ENCODE assay signal across 8 cellular contexts in genomic region chr2:235595420-235596010, GRCh38.
A peak's percentile ranks its signal among the peaks of the same experiment; 100 is the strongest.
DNase-seq lines count a peak whose midpoint lies in the region; ATAC-seq, FAIRE-seq and TF ChIP-seq lines count a peak whose summit lies in the region.

No MANE protein-coding gene starts in this region.

- peaks cover 2% of the 10 kb centered on the region for H3K27me3 Mint-ChIP-seq in astrocyte (ENCODE audit: low read depth, unreplicated experiment)

- H3K4me1 ChIP-seq in OCI-LY7 (ENCODE audit: insufficient read depth, low read length, poor library complexity, severe bottlenecking): no peaks in the 10 kb centered on the region
- no peaks in the 10 kb centered on the region for H3K4me1 ChIP-seq in astrocyte (ENCODE audit: insufficient read depth, low read length)
- no peaks in the 10 kb centered on the region for H3K4me1 ChIP-seq in right cardiac atrium (ENCODE audit: control insufficient read depth, insufficient read depth, low read length)

- H3K27me3 ChIP-seq in astrocyte (ENCODE audit: insufficient read depth, low read length) (no peaks in the 10 kb centered on the region), right cardiac atrium (ENCODE audit: control insufficient read depth, insufficient read depth) (no peaks in the 10 kb centered on the region)

- H3K36me3 Mint-ChIP-seq in astrocyte (ENCODE audit: low read depth, unreplicated experiment): no peaks in the 10 kb centered on the region

- DNase-seq in DMS79 treated with DMSO at 0.1 percent for 48 hours (lab: John Stamatoyannopoulos, UW) (peak; percentile 64), HPDE6-E6E7 (ENCODE audit: extremely low spot score) (peak; percentile 45), OCI-LY7 (ENCODE audit: low spot score) (peak; percentile 55), astrocyte (ENCODE audit: low read depth) (peak; percentile 51), right cardiac atrium (peak; percentile 61 to 89 (median 75)), skeletal muscle cell (ENCODE audit: low read depth) (peak; percentile 30)

- WGBS in right cardiac atrium: 34% methylated on average over 10 of the region's 10 CpGs

- H3K4me3 Mint-ChIP-seq in astrocyte (ENCODE audit: unreplicated experiment): no peak overlapping the region

- no TSS peak for BruUV-seq in OCI-LY7 (replicated peaks; lab: Mats Ljungman, UMichigan)

- no peak overlapping the region for H3K27ac Mint-ChIP-seq in astrocyte (ENCODE audit: unreplicated experiment)

- intact Hi-C loops in OCI-LY7 (cut with micrococcal nuclease; ENCODE audit: unreplicated experiment): loop anchor here (1.0 to 10.0 kb wide), 2 partner anchors 151 to 461 kb away; no protein-coding TSS in a partner anchor
- intact Hi-C loops in right cardiac atrium (cut with DNase I): loop anchor here (2.0 to 10.0 kb wide), 8 partner anchors 72 to 461 kb away; partner anchors contain the start of gene AGAP1 (in 1 of the 4)

- H3K9me3 Mint-ChIP-seq in astrocyte (ENCODE audit: unreplicated experiment): no peaks in the 10 kb centered on the region

- H3K36me3 ChIP-seq in OCI-LY7 (ENCODE audit: insufficient read depth, low read length): no peaks in the 10 kb centered on the region
- H3K36me3 ChIP-seq in astrocyte (ENCODE audit: insufficient read depth, low read length): no peaks in the 10 kb centered on the region

- no peaks in the 10 kb centered on the region for H3K9me3 ChIP-seq in OCI-LY7 (ENCODE audit: low read length)
- no peaks in the 10 kb centered on the region for H3K9me3 ChIP-seq in astrocyte (ENCODE audit: insufficient read depth, low read depth, low read length)
- H3K9me3 ChIP-seq in right cardiac atrium (ENCODE audit: control insufficient read depth, low read length): no peaks in the 10 kb centered on the region

- POLR2A ChIA-PET in OCI-LY7 (lab: Charles Lee): no interaction called here

- H3K4me1 Mint-ChIP-seq in astrocyte (ENCODE audit: low read depth, unreplicated experiment): peaks cover 10% of the 10 kb centered on the region

- no peaks in the 10 kb centered on the region for H3K9me2 ChIP-seq in OCI-LY7 (ENCODE audit: insufficient read depth, low read length)

- no peak overlapping the region for H3K27ac ChIP-seq in OCI-LY7 (ENCODE audit: low read depth, low read length, poor library complexity, severe bottlenecking)
- no peak overlapping the region for H3K27ac ChIP-seq in astrocyte (ENCODE audit: low read depth, low read length)
- no peak overlapping the region for H3K27ac ChIP-seq in right cardiac atrium (ENCODE audit: low read length)

- no peaks in the 10 kb centered on the region for H3K79me2 ChIP-seq in OCI-LY7 (ENCODE audit: insufficient read depth, low read depth, low read length)
- H3K79me2 ChIP-seq in astrocyte (ENCODE audit: insufficient read depth, low read length): no peaks in the 10 kb centered on the region

- TF ChIP-seq CTCF in OCI-LY7 (conservative IDR thresholded peaks at IDR 0.05; ENCODE audit: low read length) (peak; percentile 85), astrocyte (IDR thresholded peaks at IDR 0.05; ENCODE audit: insufficient read depth, low read depth, low read length) (peak; percentile 91)

- peak; percentile 71 for FAIRE-seq in astrocyte (lab: Jason Lieb, UNC)

- ATAC-seq in right cardiac atrium (peak; percentile 57 to 69), HG02642 (IDR thresholded peaks at IDR 0.05; ENCODE audit: poor library complexity, unreplicated experiment) (no peak), GM21367 (IDR thresholded peaks at IDR 0.05; ENCODE audit: unreplicated experiment) (no peak)

- H2AFZ ChIP-seq in OCI-LY7 (ENCODE audit: low read length): no peak overlapping the region; the same call in 1 of the 2 replicates
- no peak overlapping the region for H2AFZ ChIP-seq in astrocyte (ENCODE audit: low read depth, low read length)

- H3K4me3 ChIP-seq in OCI-LY7 (ENCODE audit: low read depth, low read length, poor library complexity, severe bottlenecking) (no peak overlapping the region), astrocyte (ENCODE audit: insufficient read depth, low read depth, low read length) (no peak overlapping the region), right cardiac atrium (ENCODE audit: low read length) (no peak overlapping the region), skeletal muscle cell (ENCODE audit: low read depth, low read length) (no peak overlapping the region)

- H4K20me1 ChIP-seq in OCI-LY7 (ENCODE audit: insufficient read depth, low read length) (no peaks in the 10 kb centered on the region), astrocyte (ENCODE audit: insufficient read depth, low read length) (peaks cover 82% of the 10 kb centered on the region)

- CTCF ChIA-PET in OCI-LY7 (lab: Charles Lee; ENCODE audit: unreplicated experiment): interaction anchor here (0.7 to 1.0 kb wide), 2 partner anchors 151 kb away, joined by 3 to 4 read pairs; no protein-coding TSS in a partner anchor

- no peak overlapping the region for H3K4me2 ChIP-seq in OCI-LY7 (ENCODE audit: low read length)
- H3K4me2 ChIP-seq in astrocyte (ENCODE audit: low read length): no peak overlapping the region

- no peak overlapping the region for H3K9ac ChIP-seq in astrocyte (ENCODE audit: low read length)

Comparison
In these comparisons a context has a peak if more than half of its experiments do, and no peak if none do; other contexts are left out.
1. ATAC-seq: peak in right cardiac atrium (2 of 2); none in HG02642 (single experiment) and GM21367 (single experiment).
2. Peak in every context shown above with its lines, with median percentiles within 50 percentile points of each other: DNase-seq.